3 cellular contexts compared by ENCODE assay signal in genomic region chrX:149045645-149046210, GRCh38.
A peak's percentile ranks its signal among the peaks of the same experiment; 100 is the strongest.
TF ChIP-seq lines count a peak whose summit lies in the region.

No MANE protein-coding gene starts in this region.

TF ChIP-seq in HepG2, 621 proteins besides CTCF, POLR2A, EP300 and RAD21:
- TF ChIP-seq ATF7 (IDR thresholded peaks at IDR 0.05) = peak; percentile 72
- TF ChIP-seq ATF7 (CRISPR knock-in tag; IDR thresholded peaks at IDR 0.05) = no peak
- peak; percentile 88 for TF ChIP-seq MAFF (IDR thresholded peaks at IDR 0.05; ENCODE audit: low read depth, low read length)
- peak; percentile 68 to 94 for TF ChIP-seq MAFK (conservative IDR thresholded peaks at IDR 0.05 in 1 of 2, IDR thresholded peaks at IDR 0.05 in 1 of 2; ENCODE audit: low read length in 2 of 2)
- TF ChIP-seq, protein P1, sequence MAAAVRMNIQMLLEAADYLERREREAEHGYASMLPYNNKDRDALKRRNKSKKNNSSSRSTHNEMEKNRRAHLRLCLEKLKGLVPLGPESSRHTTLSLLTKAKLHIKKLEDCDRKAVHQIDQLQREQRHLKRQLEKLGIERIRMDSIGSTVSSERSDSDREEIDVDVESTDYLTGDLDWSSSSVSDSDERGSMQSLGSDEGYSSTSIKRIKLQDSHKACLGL (CRISPR knock-in tag; IDR thresholded peaks at IDR 0.05) = no peak
- no peak for TF ChIP-seq ZNF609 (CRISPR knock-in tag; IDR thresholded peaks at IDR 0.05; ENCODE audit: borderline replicate concordance)
- no peak for TF ChIP-seq ZNF770 (CRISPR knock-in tag; IDR thresholded peaks at IDR 0.05)

TF ChIP-seq in IMR-90, 13 proteins besides CTCF, POLR2A, EP300 and RAD21:
- TF ChIP-seq FOS (IDR thresholded peaks at IDR 0.05; ENCODE audit: low read depth, low read length) = no peak
- peak; percentile 96 for TF ChIP-seq MAFK (IDR thresholded peaks at IDR 0.05; ENCODE audit: low read depth, low read length)

TF ChIP-seq in K562, 482 proteins besides CTCF, POLR2A, EP300 and RAD21:
- TF ChIP-seq PTRF (tag; IDR thresholded peaks at IDR 0.05) = no peak
- TF ChIP-seq C11orf30 (IDR thresholded peaks at IDR 0.05; ENCODE audit: low read depth) = peak; percentile 22; the same call in 1 of the 2 replicates
- no peak for TF ChIP-seq USF2 (CRISPR knock-in tag; IDR thresholded peaks at IDR 0.05)
- peak; percentile 51; the same call in 1 of the 2 replicates for TF ChIP-seq ZNF316 (IDR thresholded peaks at IDR 0.05)
- no peak for TF ChIP-seq E2F6 (IDR thresholded peaks at IDR 0.05; ENCODE audit: borderline replicate concordance in 1 of 2, extremely low read depth in 1 of 2, insufficient read depth in 1 of 2, insufficient read length in 1 of 2, low read depth in 1 of 2, low read length in 1 of 2, poor library complexity in 1 of 2, severe bottlenecking in 1 of 2)
- TF ChIP-seq MAFG (tag; conservative IDR thresholded peaks at IDR 0.05) = peak; percentile 39; the same call in 1 of the 2 replicates
- TF ChIP-seq ZSCAN29 (IDR thresholded peaks at IDR 0.05) = no peak
- no peak for TF ChIP-seq CEBPG (CRISPR knock-in tag; IDR thresholded peaks at IDR 0.05)
- TF ChIP-seq CEBPG (tag; conservative IDR thresholded peaks at IDR 0.05 in 1 of 2, IDR thresholded peaks at IDR 0.05 in 1 of 2) = no peak
- TF ChIP-seq, protein P2, sequence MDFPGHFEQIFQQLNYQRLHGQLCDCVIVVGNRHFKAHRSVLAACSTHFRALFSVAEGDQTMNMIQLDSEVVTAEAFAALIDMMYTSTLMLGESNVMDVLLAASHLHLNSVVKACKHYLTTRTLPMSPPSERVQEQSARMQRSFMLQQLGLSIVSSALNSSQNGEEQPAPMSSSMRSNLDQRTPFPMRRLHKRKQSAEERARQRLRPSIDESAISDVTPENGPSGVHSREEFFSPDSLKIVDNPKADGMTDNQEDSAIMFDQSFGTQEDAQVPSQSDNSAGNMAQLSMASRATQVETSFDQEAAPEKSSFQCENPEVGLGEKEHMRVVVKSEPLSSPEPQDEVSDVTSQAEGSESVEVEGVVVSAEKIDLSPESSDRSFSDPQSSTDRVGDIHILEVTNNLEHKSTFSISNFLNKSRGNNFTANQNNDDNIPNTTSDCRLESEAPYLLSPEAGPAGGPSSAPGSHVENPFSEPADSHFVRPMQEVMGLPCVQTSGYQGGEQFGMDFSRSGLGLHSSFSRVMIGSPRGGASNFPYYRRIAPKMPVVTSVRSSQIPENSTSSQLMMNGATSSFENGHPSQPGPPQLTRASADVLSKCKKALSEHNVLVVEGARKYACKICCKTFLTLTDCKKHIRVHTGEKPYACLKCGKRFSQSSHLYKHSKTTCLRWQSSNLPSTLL (IDR thresholded peaks at IDR 0.05) = no peak
- peak; percentile 75 for TF ChIP-seq MAFF (IDR thresholded peaks at IDR 0.05; ENCODE audit: low read length)
- TF ChIP-seq, protein P3, sequence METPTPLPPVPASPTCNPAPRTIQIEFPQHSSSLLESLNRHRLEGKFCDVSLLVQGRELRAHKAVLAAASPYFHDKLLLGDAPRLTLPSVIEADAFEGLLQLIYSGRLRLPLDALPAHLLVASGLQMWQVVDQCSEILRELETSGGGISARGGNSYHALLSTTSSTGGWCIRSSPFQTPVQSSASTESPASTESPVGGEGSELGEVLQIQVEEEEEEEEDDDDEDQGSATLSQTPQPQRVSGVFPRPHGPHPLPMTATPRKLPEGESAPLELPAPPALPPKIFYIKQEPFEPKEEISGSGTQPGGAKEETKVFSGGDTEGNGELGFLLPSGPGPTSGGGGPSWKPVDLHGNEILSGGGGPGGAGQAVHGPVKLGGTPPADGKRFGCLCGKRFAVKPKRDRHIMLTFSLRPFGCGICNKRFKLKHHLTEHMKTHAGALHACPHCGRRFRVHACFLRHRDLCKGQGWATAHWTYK (CRISPR knock-in tag; IDR thresholded peaks at IDR 0.05) = no peak
- no peak for TF ChIP-seq USF1 (CRISPR knock-in tag; IDR thresholded peaks at IDR 0.05)
- no peak for TF ChIP-seq SIN3A (IDR thresholded peaks at IDR 0.05; ENCODE audit: borderline replicate concordance in 2 of 2, control insufficient read depth in 1 of 2, low read depth in 2 of 2, low read length in 2 of 2)
- TF ChIP-seq, protein P4, sequence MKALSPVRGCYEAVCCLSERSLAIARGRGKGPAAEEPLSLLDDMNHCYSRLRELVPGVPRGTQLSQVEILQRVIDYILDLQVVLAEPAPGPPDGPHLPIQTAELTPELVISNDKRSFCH (CRISPR knock-in tag; IDR thresholded peaks at IDR 0.05) = no peak
- TF ChIP-seq, protein P4 (tag; IDR thresholded peaks at IDR 0.05) = no peak
- TF ChIP-seq TARDBP (IDR thresholded peaks at IDR 0.05) = no peak
- no peak for TF ChIP-seq SETDB1 (IDR thresholded peaks at IDR 0.05; ENCODE audit: low read length)
- peak; percentile 81 for TF ChIP-seq MAFK (IDR thresholded peaks at IDR 0.05; ENCODE audit: low read length)
- TF ChIP-seq ZSCAN32 (CRISPR knock-in tag; IDR thresholded peaks at IDR 0.05) = no peak
- TF ChIP-seq ZNF695 (CRISPR knock-in tag; IDR thresholded peaks at IDR 0.05) = no peak
- TF ChIP-seq BRF2 (IDR thresholded peaks at IDR 0.05; ENCODE audit: borderline replicate concordance, insufficient read depth, insufficient read length) = no peak
- TF ChIP-seq DPF2 (IDR thresholded peaks at IDR 0.05) = no peak
TF ChIP-seq in K562: peak in this region for 5.
